ENCODE assay signal across 8 cellular contexts in genomic region chr10:96395931-96396877, GRCh38. TPM values are rescaled to one million over a fixed set of nuclear protein-coding genes. Genes with fewer than 3 reads are reported as not detected.
DNase-seq lines count a peak whose midpoint lies in the region; ATAC-seq, FAIRE-seq and TF ChIP-seq lines count a peak whose summit lies in the region.

No MANE protein-coding gene starts in this region.

- intact Hi-C loops in activated CD4-positive, alpha-beta T cell treated with anti-CD3 and anti-CD28 coated beads for 36 hours (cut with DNase I, micrococcal nuclease): loop anchor here (1.0 to 10.0 kb wide), 9 partner anchors 21 to 631 kb away; partner anchors contain the start of genes LCOR (in 1 of the 2) and PIK3AP1 (in 1 of the 2)
- intact Hi-C loops in HepG2 (cut with micrococcal nuclease; ENCODE audit: unreplicated experiment): loop anchor here (1.0 kb wide), 1 partner anchor 117 kb away; the partner anchor contains the start of gene TLL2

- CTCF ChIA-PET in AG04449 (lab: Yijun Ruan, JAX): interaction anchor here (0.6 to 10.6 kb wide), 31 partner anchors 10 to 642 kb away, joined by 3 to 137 read pairs (median 5); partner anchors contain the start of gene TLL2
- CTCF ChIA-PET in activated CD4-positive, alpha-beta T cell treated with anti-CD3 and anti-CD28 coated beads for 36 hours (lab: Charles Lee): interaction anchor here (0.6 to 1.8 kb wide), 16 partner anchors 10 to 953 kb away, joined by 3 to 7 read pairs (median 4); no protein-coding TSS in a partner anchor
- CTCF ChIA-PET in HepG2 (lab: Yijun Ruan, JAX; ENCODE audit: low intra/inter-chr PET ratio, low total read pairs): interaction anchor here (1.0 to 1.8 kb wide), 3 partner anchors 115 to 160 kb away, joined by 3 to 10 read pairs (median 6); partner anchors contain the start of gene TLL2

- H2AFZ ChIP-seq in HepG2 (ENCODE audit: low read length): no peak overlapping the region

- H3K27ac Mint-ChIP-seq in activated CD4-positive, alpha-beta T cell treated with anti-CD3 and anti-CD28 coated beads for 36 hours: no peak overlapping the region

- TF ChIP-seq CTCF in AG04449 (IDR thresholded peaks at IDR 0.05; ENCODE audit: insufficient read depth, low read length, missing control alignments) (peak; percentile 82), choroid plexus epithelial cell (conservative IDR thresholded peaks at IDR 0.05; ENCODE audit: low read depth, low read length) (peak; percentile 92), HepG2 (CRISPR knock-in tag; IDR thresholded peaks at IDR 0.05) (peak; percentile 84)

- FAIRE-seq in GM12891 (lab: Jason Lieb, UNC) (peak; percentile 95), HepG2 (lab: Jason Lieb, UNC) (peak; percentile 73)

- H3K4me3 ChIP-seq in AG04449 (ENCODE audit: low read depth, low read length): no peak overlapping the region
- no peak overlapping the region for H3K4me3 ChIP-seq in choroid plexus epithelial cell (ENCODE audit: low read depth, low read length)
- peak overlapping the region in 1 of 3 experiments; percentile 20; a peak in 1 of 6 replicates for H3K4me3 ChIP-seq in HepG2 (replicated peaks in 1 of 3; ENCODE audit: insufficient read depth in 1 of 3, low read depth in 2 of 3, low read length in 3 of 3)

- H3K27ac ChIP-seq in HepG2 (ENCODE audit: extremely low read length, insufficient read depth, low read length): no peak overlapping the region

- no peaks in the 10 kb centered on the region for H3K9me3 ChIP-seq in HepG2 (ENCODE audit: low read length)

- H3K9ac ChIP-seq in HepG2 (ENCODE audit: insufficient read depth, low read depth, low read length): no peak overlapping the region

- no peaks in the 10 kb centered on the region for H3K36me3 ChIP-seq in HepG2 (replicated peaks in 1 of 2; ENCODE audit: control insufficient read depth in 1 of 2, insufficient read depth in 2 of 2, low read length in 2 of 2)

- ATAC-seq in activated CD4-positive, alpha-beta T cell treated with anti-CD3 and anti-CD28 coated beads for 36 hours: peak; percentile 85
- ATAC-seq in HepG2: peak; percentile 92

- 0 out of 2 replicates have a peak overlapping the region, but pooled peaks have one; percentile 34 for H3K4me2 ChIP-seq in HepG2 (ENCODE audit: low read depth, low read length)

- DNase-seq in AG04449 (ENCODE audit: low read depth, low spot score) (no peak), GM12891 (ENCODE audit: insufficient read length, low spot score) (peak; percentile 81), NCI-H1694 treated with DMSO at 0.1 percent for 48 hours (lab: John Stamatoyannopoulos, UW) (peak; percentile 36), choroid plexus epithelial cell (ENCODE audit: low read depth) (peak; percentile 89), HepG2 (ENCODE audit: low spot score) (peak; percentile 41), OCI-M2 (lab: John Stamatoyannopoulos, UW; ENCODE audit: unreplicated experiment) (no peak)
- peak; percentile 82 for DNase-seq in activated CD4-positive, alpha-beta T cell treated with anti-CD3 and anti-CD28 coated beads for 36 hours
- DNase-seq in stimulated activated CD4-positive, alpha-beta T cell treated with anti-CD3 and anti-CD28 coated beads, Interleukin-4, amount 100 ng/mL, for 48 hours (ENCODE audit: low read depth in 2 of 2): peak; percentile 48 to 56

- WGBS in HepG2 (ENCODE audit: low lambda C conversion rate): 11% methylated on average over 24 of the region's 24 CpGs

- BruUV-seq in HepG2 (replicated peaks; lab: Mats Ljungman, UMichigan): no TSS peak

- H3K4me3 Mint-ChIP-seq in activated CD4-positive, alpha-beta T cell treated with anti-CD3 and anti-CD28 coated beads for 36 hours: peak overlapping the region; percentile 18

- POLR2A ChIA-PET in AG04449 (lab: Yijun Ruan, JAX): no interaction called here
- POLR2A ChIA-PET in activated CD4-positive, alpha-beta T cell treated with anti-CD3 and anti-CD28 coated beads for 36 hours (lab: Charles Lee): no interaction called here
- POLR2A ChIA-PET in HepG2 (lab: Yijun Ruan, JAX): no interaction called here

- H3K4me1 Mint-ChIP-seq in activated CD4-positive, alpha-beta T cell treated with anti-CD3 and anti-CD28 coated beads for 36 hours: no peaks in the 10 kb centered on the region

- peaks cover 4% of the 10 kb centered on the region for H3K27me3 Mint-ChIP-seq in activated CD4-positive, alpha-beta T cell treated with anti-CD3 and anti-CD28 coated beads for 36 hours

- no peaks in the 10 kb centered on the region for H3K79me2 ChIP-seq in HepG2 (ENCODE audit: insufficient read depth, low read length)

- TF ChIP-seq EP300 in HepG2 (IDR thresholded peaks at IDR 0.05; ENCODE audit: low read depth in 2 of 2, low read length in 2 of 2) (no peak), HepG2 (CRISPR knock-in tag; IDR thresholded peaks at IDR 0.05; ENCODE audit: borderline replicate concordance) (no peak)

- no peaks in the 10 kb centered on the region for H3K36me3 Mint-ChIP-seq in activated CD4-positive, alpha-beta T cell treated with anti-CD3 and anti-CD28 coated beads for 36 hours (ENCODE audit: low read depth)

- peak; percentile 71 for TF ChIP-seq RAD21 in HepG2 (CRISPR knock-in tag; IDR thresholded peaks at IDR 0.05)

- in situ Hi-C loops in HepG2 (cut with HindIII; ENCODE audit: extremely low pct_ligation_motif_present, low pct_unique_long_range_greater_than_20kb): loop anchor here (5.0 to 10.0 kb wide), 2 partner anchors 116 to 349 kb away; partner anchors contain the start of gene TLL2

- no peaks in the 10 kb centered on the region for H3K9me3 Mint-ChIP-seq in activated CD4-positive, alpha-beta T cell treated with anti-CD3 and anti-CD28 coated beads for 36 hours (ENCODE audit: low read depth)

- peaks cover 7 to 82% of the 10 kb centered on the region in 2 experiments for H3K27me3 ChIP-seq in HepG2 (ENCODE audit: control insufficient read depth in 1 of 2, insufficient read depth in 2 of 2, low read length in 2 of 2)

- TF ChIP-seq POLR2A in GM12891 (IDR thresholded peaks at IDR 0.05; ENCODE audit: low read depth, low read length) (no peak), HepG2 (IDR thresholded peaks at IDR 0.05; ENCODE audit: insufficient read depth in 1 of 2, low read depth in 2 of 2, low read length in 2 of 2) (no peak)

- H3K4me1 ChIP-seq in HepG2 (ENCODE audit: insufficient read depth, low read length): no peaks in the 10 kb centered on the region

- no peaks in the 10 kb centered on the region for H4K20me1 ChIP-seq in HepG2 (ENCODE audit: insufficient read depth, low read length)

TF ChIP-seq in GM12891, 5 proteins besides CTCF, POLR2A, EP300 and RAD21:
- TF ChIP-seq POLR2AphosphoS5 (IDR thresholded peaks at IDR 0.05; ENCODE audit: low read depth, low read length) (no peak), PAX5 (IDR thresholded peaks at IDR 0.05; ENCODE audit: insufficient read depth, low read length, severe bottlenecking) (no peak), POU2F2 (IDR thresholded peaks at IDR 0.05; ENCODE audit: low read depth, low read length) (no peak), SPI1 (IDR thresholded peaks at IDR 0.05; ENCODE audit: low read depth, low read length) (no peak), TAF1 (IDR thresholded peaks at IDR 0.05; ENCODE audit: low read depth, low read length) (no peak)

TF ChIP-seq in HepG2, 621 proteins besides CTCF, POLR2A, EP300 and RAD21 (continues in another document):
- TF ChIP-seq XRCC5 (optimal IDR thresholded peaks at IDR 0.05; ENCODE audit: low read length) (peak; percentile 27), HOXA9 (CRISPR knock-in tag; IDR thresholded peaks at IDR 0.05; ENCODE audit: borderline replicate concordance) (no peak), KDM2A (CRISPR knock-in tag; IDR thresholded peaks at IDR 0.05; ENCODE audit: borderline replicate concordance, low read depth) (0 out of 2 replicates have a peak, but pooled peaks have one; percentile 32), NR2F2 (IDR thresholded peaks at IDR 0.05; ENCODE audit: borderline replicate concordance, low read depth) (no peak), CSRNP2 (CRISPR knock-in tag; conservative IDR thresholded peaks at IDR 0.05; ENCODE audit: low read depth) (no peak), ZNF850 (CRISPR knock-in tag; conservative IDR thresholded peaks at IDR 0.05) (no peak), ZNF530 (CRISPR knock-in tag; IDR thresholded peaks at IDR 0.05; ENCODE audit: low read depth) (no peak)

RNA-seq across cellular contexts. Expression of gene OPALIN, which starts 37.4 kb away (rescaled TPM):
- not detected for polyA plus RNA-seq in GM12891 (2012; ENCODE audit: low read depth, missing spikeins)
- not detected for total RNA-seq in activated CD4-positive, alpha-beta T cell treated with anti-CD3 and anti-CD28 coated beads for 36 hours
- total RNA-seq in HepG2 (2016; rRNA removed; fragmentation: Illumina TruSeq; extraction: Trizol): not detected in 2 replicates
- not detected in 2 replicates for total RNA-seq in HepG2 (2016; cell fraction: cytosol; rRNA removed; fragmentation: Illumina TruSeq; extraction: Trizol; ENCODE audit: low read depth)
- total RNA-seq in HepG2 (2016; cell fraction: insoluble cytoplasmic fraction; rRNA removed; fragmentation: Illumina TruSeq; extraction: Trizol): not detected in 2 replicates
- not detected in 2 replicates for total RNA-seq in HepG2 (2016; cell fraction: membrane; rRNA removed; fragmentation: Illumina TruSeq; extraction: Trizol)
- not detected in 2 replicates for total RNA-seq in HepG2 (2016; cell fraction: nucleus; rRNA removed; fragmentation: Illumina TruSeq; extraction: Trizol)
- not detected in 2 replicates for polyA plus RNA-seq in HepG2 (2011; rRNA removed)
- not detected in 2 replicates for polyA plus RNA-seq in HepG2 (2011; cell fraction: cytosol; rRNA removed)
- not detected in 2 replicates for polyA plus RNA-seq in HepG2 (2011; cell fraction: nucleus; rRNA removed)
- not detected in 2 replicates for polyA plus RNA-seq in HepG2 (2012)
- not detected in 2 replicates for polyA plus RNA-seq in HepG2 (2016; cell fraction: cytosol; fragmentation: Illumina TruSeq; extraction: Trizol; ENCODE audit: low read depth)
- polyA plus RNA-seq in HepG2 (2016; cell fraction: insoluble cytoplasmic fraction; fragmentation: Illumina TruSeq; extraction: Trizol; ENCODE audit: low read depth): not detected in 2 replicates
- not detected in 2 replicates for polyA plus RNA-seq in HepG2 (2016; cell fraction: membrane; fragmentation: Illumina TruSeq; extraction: Trizol; ENCODE audit: low read depth)
- not detected in 2 replicates for polyA plus RNA-seq in HepG2 (2016; cell fraction: nucleus; fragmentation: Illumina TruSeq; extraction: Trizol; ENCODE audit: insufficient read depth, low read depth)
- polyA minus RNA-seq in HepG2 (2011; rRNA and poly(A)+ RNA removed; ENCODE audit: low replicate concordance): not detected in 2 replicates
- not detected in 2 replicates for polyA minus RNA-seq in HepG2 (2011; cell fraction: cytosol; rRNA and poly(A)+ RNA removed)
- not detected in 2 replicates for polyA minus RNA-seq in HepG2 (2011; cell fraction: nucleus; rRNA and poly(A)+ RNA removed)

Comparison
In these comparisons a context has a peak if more than half of its experiments do, and no peak if none do; other contexts are left out.
1. DNase-seq: peak in GM12891 (single experiment), NCI-H1694 treated with DMSO at 0.1 percent for 48 hours (single experiment), activated CD4-positive, alpha-beta T cell treated with anti-CD3 and anti-CD28 coated beads for 36 hours (single experiment), choroid plexus epithelial cell (single experiment), HepG2 (single experiment) and stimulated activated CD4-positive, alpha-beta T cell treated with anti-CD3 and anti-CD28 coated beads, Interleukin-4, amount 100 ng/mL, for 48 hours (2 of 2); none in AG04449 (single experiment) and OCI-M2 (single experiment).
2. Peak in every context shown above with its lines, with median percentiles within 50 percentile points of each other: CTCF ChIP-seq.